In the genomic region with DNA sequence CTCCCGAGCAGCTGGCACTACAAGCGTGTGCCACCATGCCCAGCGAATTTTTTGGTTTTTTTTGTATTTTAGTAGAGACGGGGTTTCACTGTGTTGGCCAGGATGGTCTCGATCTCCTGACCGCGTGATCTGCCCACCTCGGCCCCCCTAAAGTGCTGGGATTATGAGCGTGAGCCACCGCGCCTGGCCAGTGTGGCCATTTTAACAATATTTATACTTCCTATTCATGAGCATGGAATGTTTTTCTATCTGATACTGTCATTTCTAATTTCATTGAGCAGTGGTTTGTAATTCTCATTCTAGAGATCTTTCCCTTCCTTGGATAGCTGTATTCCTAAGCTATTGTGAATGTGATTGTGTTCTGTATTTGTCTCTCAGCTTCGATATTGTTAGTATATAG, we compare ENCODE assay signal across 1 cellular context.
TF ChIP-seq lines count a peak whose summit lies in the region.

No MANE protein-coding gene starts in this region.

TF ChIP-seq in WTC11, 78 proteins besides CTCF, POLR2A, EP300 and RAD21 (continued from another document):
- TF ChIP-seq, protein P1, sequence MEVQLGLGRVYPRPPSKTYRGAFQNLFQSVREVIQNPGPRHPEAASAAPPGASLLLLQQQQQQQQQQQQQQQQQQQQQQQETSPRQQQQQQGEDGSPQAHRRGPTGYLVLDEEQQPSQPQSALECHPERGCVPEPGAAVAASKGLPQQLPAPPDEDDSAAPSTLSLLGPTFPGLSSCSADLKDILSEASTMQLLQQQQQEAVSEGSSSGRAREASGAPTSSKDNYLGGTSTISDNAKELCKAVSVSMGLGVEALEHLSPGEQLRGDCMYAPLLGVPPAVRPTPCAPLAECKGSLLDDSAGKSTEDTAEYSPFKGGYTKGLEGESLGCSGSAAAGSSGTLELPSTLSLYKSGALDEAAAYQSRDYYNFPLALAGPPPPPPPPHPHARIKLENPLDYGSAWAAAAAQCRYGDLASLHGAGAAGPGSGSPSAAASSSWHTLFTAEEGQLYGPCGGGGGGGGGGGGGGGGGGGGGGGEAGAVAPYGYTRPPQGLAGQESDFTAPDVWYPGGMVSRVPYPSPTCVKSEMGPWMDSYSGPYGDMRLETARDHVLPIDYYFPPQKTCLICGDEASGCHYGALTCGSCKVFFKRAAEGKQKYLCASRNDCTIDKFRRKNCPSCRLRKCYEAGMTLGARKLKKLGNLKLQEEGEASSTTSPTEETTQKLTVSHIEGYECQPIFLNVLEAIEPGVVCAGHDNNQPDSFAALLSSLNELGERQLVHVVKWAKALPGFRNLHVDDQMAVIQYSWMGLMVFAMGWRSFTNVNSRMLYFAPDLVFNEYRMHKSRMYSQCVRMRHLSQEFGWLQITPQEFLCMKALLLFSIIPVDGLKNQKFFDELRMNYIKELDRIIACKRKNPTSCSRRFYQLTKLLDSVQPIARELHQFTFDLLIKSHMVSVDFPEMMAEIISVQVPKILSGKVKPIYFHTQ (CRISPR knock-in tag; IDR thresholded peaks at IDR 0.05) = no peak
- TF ChIP-seq CREB1 (CRISPR knock-in tag; IDR thresholded peaks at IDR 0.05) (no peak), CBFB (CRISPR knock-in tag; IDR thresholded peaks at IDR 0.05; ENCODE audit: low read depth) (no peak), PRRX2 (CRISPR knock-in tag; IDR thresholded peaks at IDR 0.05) (no peak), ZNF121 (CRISPR knock-in tag; IDR thresholded peaks at IDR 0.05) (no peak), FOXP1 (CRISPR knock-in tag; IDR thresholded peaks at IDR 0.05; ENCODE audit: borderline replicate concordance) (no peak), FOXK1 (CRISPR knock-in tag; IDR thresholded peaks at IDR 0.05) (no peak), NFE2L1 (CRISPR knock-in tag; IDR thresholded peaks at IDR 0.05) (no peak), GRHL2 (CRISPR knock-in tag; IDR thresholded peaks at IDR 0.05; ENCODE audit: insufficient replicate concordance, severe bottlenecking) (no peak)
- TF ChIP-seq, protein P2, sequence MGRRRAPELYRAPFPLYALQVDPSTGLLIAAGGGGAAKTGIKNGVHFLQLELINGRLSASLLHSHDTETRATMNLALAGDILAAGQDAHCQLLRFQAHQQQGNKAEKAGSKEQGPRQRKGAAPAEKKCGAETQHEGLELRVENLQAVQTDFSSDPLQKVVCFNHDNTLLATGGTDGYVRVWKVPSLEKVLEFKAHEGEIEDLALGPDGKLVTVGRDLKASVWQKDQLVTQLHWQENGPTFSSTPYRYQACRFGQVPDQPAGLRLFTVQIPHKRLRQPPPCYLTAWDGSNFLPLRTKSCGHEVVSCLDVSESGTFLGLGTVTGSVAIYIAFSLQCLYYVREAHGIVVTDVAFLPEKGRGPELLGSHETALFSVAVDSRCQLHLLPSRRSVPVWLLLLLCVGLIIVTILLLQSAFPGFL (CRISPR knock-in tag; IDR thresholded peaks at IDR 0.05; ENCODE audit: borderline replicate concordance) = no peak
- TF ChIP-seq, protein P3, sequence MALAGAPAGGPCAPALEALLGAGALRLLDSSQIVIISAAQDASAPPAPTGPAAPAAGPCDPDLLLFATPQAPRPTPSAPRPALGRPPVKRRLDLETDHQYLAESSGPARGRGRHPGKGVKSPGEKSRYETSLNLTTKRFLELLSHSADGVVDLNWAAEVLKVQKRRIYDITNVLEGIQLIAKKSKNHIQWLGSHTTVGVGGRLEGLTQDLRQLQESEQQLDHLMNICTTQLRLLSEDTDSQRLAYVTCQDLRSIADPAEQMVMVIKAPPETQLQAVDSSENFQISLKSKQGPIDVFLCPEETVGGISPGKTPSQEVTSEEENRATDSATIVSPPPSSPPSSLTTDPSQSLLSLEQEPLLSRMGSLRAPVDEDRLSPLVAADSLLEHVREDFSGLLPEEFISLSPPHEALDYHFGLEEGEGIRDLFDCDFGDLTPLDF (CRISPR knock-in tag; IDR thresholded peaks at IDR 0.05) = no peak
- TF ChIP-seq, protein P4, sequence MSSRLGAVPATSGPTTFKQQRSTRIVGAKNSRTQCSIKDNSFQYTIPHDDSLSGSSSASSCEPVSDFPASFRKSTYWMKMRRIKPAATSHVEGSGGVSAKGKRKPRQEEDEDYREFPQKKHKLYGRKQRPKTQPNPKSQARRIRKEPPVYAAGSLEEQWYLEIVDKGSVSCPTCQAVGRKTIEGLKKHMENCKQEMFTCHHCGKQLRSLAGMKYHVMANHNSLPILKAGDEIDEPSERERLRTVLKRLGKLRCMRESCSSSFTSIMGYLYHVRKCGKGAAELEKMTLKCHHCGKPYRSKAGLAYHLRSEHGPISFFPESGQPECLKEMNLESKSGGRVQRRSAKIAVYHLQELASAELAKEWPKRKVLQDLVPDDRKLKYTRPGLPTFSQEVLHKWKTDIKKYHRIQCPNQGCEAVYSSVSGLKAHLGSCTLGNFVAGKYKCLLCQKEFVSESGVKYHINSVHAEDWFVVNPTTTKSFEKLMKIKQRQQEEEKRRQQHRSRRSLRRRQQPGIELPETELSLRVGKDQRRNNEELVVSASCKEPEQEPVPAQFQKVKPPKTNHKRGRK (CRISPR knock-in tag; IDR thresholded peaks at IDR 0.05; ENCODE audit: borderline replicate concordance) = no peak
